ENCODE assay signal across 21 cellular contexts in the genomic region with DNA sequence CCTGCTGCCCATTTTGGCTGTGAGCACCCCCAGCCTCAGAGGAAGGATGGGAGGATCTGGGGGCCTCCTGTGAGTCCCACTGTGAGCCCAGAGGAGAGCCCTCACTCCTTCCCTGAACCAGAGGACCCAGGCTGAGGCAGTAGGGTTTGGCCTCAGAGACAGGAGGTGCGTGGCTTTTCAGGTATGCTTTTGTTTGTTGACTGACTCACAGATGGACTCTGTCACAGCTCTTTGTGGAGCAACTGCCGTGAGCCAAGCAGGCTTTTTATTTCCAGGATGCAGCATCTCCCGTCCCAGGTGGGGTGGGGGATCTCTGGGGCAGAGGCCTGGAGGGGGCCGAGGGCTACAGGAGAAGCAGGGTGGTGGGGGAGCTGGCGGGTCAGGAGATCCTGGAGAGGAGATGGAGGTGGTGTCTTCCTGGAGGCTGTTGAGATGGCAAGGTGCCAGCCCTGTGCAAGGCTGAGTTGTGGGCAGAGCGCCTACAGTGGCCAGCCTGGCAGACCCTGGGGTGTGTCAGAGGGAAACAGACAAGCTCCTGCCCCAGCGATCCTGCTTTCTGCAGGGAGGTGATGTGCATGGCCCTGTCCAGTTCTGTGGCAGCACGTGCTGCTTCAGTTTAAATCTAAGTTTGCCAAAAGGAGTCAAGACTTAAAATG. TPM values are rescaled to one million over a fixed set of nuclear protein-coding genes. Genes with fewer than 3 reads are reported as not detected.
DNase-seq lines count a peak whose midpoint lies in the region; ATAC-seq, FAIRE-seq and TF ChIP-seq lines count a peak whose summit lies in the region.
"Had no signal": no experiment of that assay in that cellular context is flagged by ENCODE, and none has a peak within 500 bp of the region (broad histone marks: within the 10 kb centered on the region; RNA-seq: fewer than 3 reads in every experiment).

No MANE protein-coding gene starts in this region.

- no peak overlapping the region for H3K4me2 ChIP-seq in K562 (ENCODE audit: insufficient read depth, low read length)
- H3K4me2 ChIP-seq: hepatocyte had no signal

- no peaks in the 10 kb centered on the region for H3K9me1 ChIP-seq in K562 (ENCODE audit: control insufficient read depth, insufficient read depth, low read length)

- TF ChIP-seq POLR2A in K562 (conservative IDR thresholded peaks at IDR 0.05), result no peak

- peaks cover 8% of the 10 kb centered on the region for H3K4me1 Mint-ChIP-seq in Calu3 (ENCODE audit: low read depth, unreplicated experiment)
- H3K4me1 Mint-ChIP-seq in HFFc6 (ENCODE audit: low read depth), result peaks cover 28% of the 10 kb centered on the region
- H3K4me1 Mint-ChIP-seq in activated naive CD4-positive, alpha-beta T cell treated with anti-CD3 and anti-CD28 coated beads, Interleukin-2, amount 10 ng/mL, durations not matched to agents 7 days and 5 days, result no peaks in the 10 kb centered on the region

- peak; percentile 56 for DNase-seq in Calu3
- no peak for DNase-seq in HFFc6
- no peak for DNase-seq in K562 (ENCODE audit: extremely low read depth in 1 of 4, low spot score in 3 of 4)
- peak; percentile 25 for DNase-seq in fibroblast of the aortic adventitia (ENCODE audit: low read depth)
- DNase-seq in activated naive CD4-positive, alpha-beta T cell treated with anti-CD3 and anti-CD28 coated beads, Interleukin-2, amount 10 ng/mL, durations not matched to agents 7 days and 5 days, result no peak
- DNase-seq in upper lobe of right lung, result no peak
- DNase-seq: activated CD4-positive, alpha-beta T cell treated with anti-CD3 and anti-CD28 coated beads, Interleukin-2, amount 50 U/mL, for 1 hour; activated CD8-positive, alpha-beta memory T cell treated with anti-CD3 and anti-CD28 coated beads, Interleukin-2, amount 50 U/mL, for 4 hours; activated effector memory CD4-positive, alpha-beta T cell treated with anti-CD3 and anti-CD28 coated beads, Interleukin-2, amount 50 U/mL, for 16 hours; CD4-positive, alpha-beta T cell; dermis blood vessel endothelial cell; Kasumi-1; left ventricle myocardium inferior; NCI-H1092; nephron progenitor cell had no signal

- no peak overlapping the region for H2AFZ ChIP-seq in K562 (ENCODE audit: low read depth, low read length)
- H2AFZ ChIP-seq: hepatocyte had no signal

- POLR2A ChIA-PET in K562 (lab: Yijun Ruan, JAX), result interaction anchor here (1.0 kb wide), 1 partner anchor 20 kb away, joined by 3 read pairs; no protein-coding TSS in a partner anchor

- H3K4me3 ChIP-seq in K562 (no peak overlapping the region), fibroblast of the aortic adventitia (ENCODE audit: low read depth, low read length) (no peak overlapping the region), upper lobe of right lung (no peak overlapping the region)
- H3K4me3 ChIP-seq: cardiac muscle cell, hepatocyte, left ventricle myocardium inferior had no signal

- CTCF ChIA-PET in Calu3 (lab: Charles Lee) (interaction anchor here (0.6 kb wide), 1 partner anchor 107 kb away, joined by 5 read pairs; no protein-coding TSS in a partner anchor), K562 (lab: Yijun Ruan, JAX; ENCODE audit: low intra/inter-chr PET ratio) (no interaction called here)
- CTCF ChIA-PET in activated naive CD4-positive, alpha-beta T cell treated with anti-CD3 and anti-CD28 coated beads, Interleukin-2, amount 10 ng/mL, durations not matched to agents 7 days and 5 days (lab: Charles Lee), result no interaction called here

- H3K36me3 ChIP-seq in K562 (ENCODE audit: control insufficient read depth, insufficient read depth, low read length) (peaks cover 45% of the 10 kb centered on the region; the same call in 2 of the 3 replicates), upper lobe of right lung (no peaks in the 10 kb centered on the region)

- H3K79me2 ChIP-seq in K562 (ENCODE audit: control insufficient read depth, insufficient read depth, low read length), result no peaks in the 10 kb centered on the region

- H3K27me3 ChIP-seq in K562 (ENCODE audit: control insufficient read depth in 2 of 2, insufficient read depth in 2 of 2, low read length in 2 of 2) (no peaks in the 10 kb centered on the region), upper lobe of right lung (no peaks in the 10 kb centered on the region)
- H3K27me3 ChIP-seq: cardiac muscle cell, hepatocyte had no signal

- H3K27ac ChIP-seq in K562 (ENCODE audit: extremely low read depth, low read depth, low read length), result no peak overlapping the region
- no peak overlapping the region for H3K27ac ChIP-seq in upper lobe of right lung
- H3K27ac ChIP-seq: cardiac muscle cell, hepatocyte, left ventricle myocardium inferior, VCaP had no signal

- H3K9me3 Mint-ChIP-seq in Calu3 (ENCODE audit: low read depth, unreplicated experiment) (no peaks in the 10 kb centered on the region), HFFc6 (no peaks in the 10 kb centered on the region)
- no peaks in the 10 kb centered on the region for H3K9me3 Mint-ChIP-seq in activated naive CD4-positive, alpha-beta T cell treated with anti-CD3 and anti-CD28 coated beads, Interleukin-2, amount 10 ng/mL, durations not matched to agents 7 days and 5 days
- H3K9me3 Mint-ChIP-seq: CD4-positive, alpha-beta T cell; nephron progenitor cell had no signal

- no peak overlapping the region for H3K27ac Mint-ChIP-seq in Calu3 (ENCODE audit: unreplicated experiment)
- H3K27ac Mint-ChIP-seq in HFFc6, result peak overlapping the region; percentile 49; the same call in 1 of the 2 replicates
- H3K27ac Mint-ChIP-seq in activated naive CD4-positive, alpha-beta T cell treated with anti-CD3 and anti-CD28 coated beads, Interleukin-2, amount 10 ng/mL, durations not matched to agents 7 days and 5 days, result no peak overlapping the region
- H3K27ac Mint-ChIP-seq: CD4-positive, alpha-beta T cell had no signal

- TF ChIP-seq CTCF in Calu3 (IDR thresholded peaks at IDR 0.05; ENCODE audit: unreplicated experiment), result no peak
- TF ChIP-seq CTCF in HFFc6 (IDR thresholded peaks at IDR 0.05), result no peak
- no peak for TF ChIP-seq CTCF in K562 (IDR thresholded peaks at IDR 0.05 in 2 of 3, conservative IDR thresholded peaks at IDR 0.05 in 1 of 3; ENCODE audit: insufficient read depth in 2 of 3, low read depth in 1 of 3, low read length in 3 of 3)
- TF ChIP-seq CTCF in fibroblast of the aortic adventitia (IDR thresholded peaks at IDR 0.05; ENCODE audit: insufficient read depth, low read length), result no peak
- no peak for TF ChIP-seq CTCF in upper lobe of right lung (IDR thresholded peaks at IDR 0.05)

- no peaks in the 10 kb centered on the region for H3K9me3 ChIP-seq in K562 (replicated peaks; ENCODE audit: control insufficient read depth, insufficient read depth, low read depth, low read length)
- no peaks in the 10 kb centered on the region for H3K9me3 ChIP-seq in upper lobe of right lung
- H3K9me3 ChIP-seq: left ventricle myocardium inferior had no signal

- no peaks in the 10 kb centered on the region for H4K20me1 ChIP-seq in K562 (replicated peaks; ENCODE audit: control insufficient read depth, insufficient read depth, low read length)

- in situ Hi-C loops in K562 (cut with MboI), result no loop called here

- intact Hi-C loops in Calu3 (cut with micrococcal nuclease; ENCODE audit: unreplicated experiment) (loop anchor here (1.0 kb wide), 1 partner anchor 255 kb away; no protein-coding TSS in a partner anchor), K562 (cut with micrococcal nuclease) (no loop called here), upper lobe of right lung (cut with DNase I) (no loop called here)

- H3K9ac ChIP-seq in K562 (ENCODE audit: insufficient read depth in 1 of 2, low read depth in 2 of 2, low read length in 2 of 2), result no peak overlapping the region

- ATAC-seq in K562 (no peak), upper lobe of right lung (no peak), HG03175 (IDR thresholded peaks at IDR 0.05; ENCODE audit: unreplicated experiment) (no peak)

- FAIRE-seq in K562 (lab: Jason Lieb, UNC), result no peak
- FAIRE-seq: frontal cortex, RCC 7860 had no signal

- peaks cover 39% of the 10 kb centered on the region for H3K36me3 Mint-ChIP-seq in Calu3 (ENCODE audit: insufficient read depth, unreplicated experiment)
- H3K36me3 Mint-ChIP-seq in HFFc6 (ENCODE audit: low read depth), result peaks cover 7% of the 10 kb centered on the region
- H3K36me3 Mint-ChIP-seq in activated naive CD4-positive, alpha-beta T cell treated with anti-CD3 and anti-CD28 coated beads, Interleukin-2, amount 10 ng/mL, durations not matched to agents 7 days and 5 days, result no peaks in the 10 kb centered on the region

- TF ChIP-seq RAD21 in K562 (CRISPR knock-in tag; conservative IDR thresholded peaks at IDR 0.05 in 1 of 2, IDR thresholded peaks at IDR 0.05 in 1 of 2), result no peak

- no peak for TF ChIP-seq EP300 in K562 (IDR thresholded peaks at IDR 0.05; ENCODE audit: low read length)

- peak overlapping the region; percentile 3 for H3K4me3 Mint-ChIP-seq in Calu3 (ENCODE audit: low read depth, unreplicated experiment)
- H3K4me3 Mint-ChIP-seq in HFFc6, result no peak overlapping the region
- no peak overlapping the region for H3K4me3 Mint-ChIP-seq in activated naive CD4-positive, alpha-beta T cell treated with anti-CD3 and anti-CD28 coated beads, Interleukin-2, amount 10 ng/mL, durations not matched to agents 7 days and 5 days
- H3K4me3 Mint-ChIP-seq: CD4-positive, alpha-beta T cell; nephron progenitor cell had no signal

- 94% methylated on average over 5 of the region's 8 CpGs for WGBS in K562 (ENCODE audit: insufficient coverage, low coverage, missing lambda C conversion rate)

- no peaks in the 10 kb centered on the region for H3K27me3 Mint-ChIP-seq in Calu3 (ENCODE audit: unreplicated experiment)
- H3K27me3 Mint-ChIP-seq in HFFc6 (ENCODE audit: insufficient read depth), result peaks cover 2% of the 10 kb centered on the region; the same call in 1 of the 2 replicates
- no peaks in the 10 kb centered on the region for H3K27me3 Mint-ChIP-seq in activated naive CD4-positive, alpha-beta T cell treated with anti-CD3 and anti-CD28 coated beads, Interleukin-2, amount 10 ng/mL, durations not matched to agents 7 days and 5 days
- H3K27me3 Mint-ChIP-seq: CD4-positive, alpha-beta T cell had no signal

- BruUV-seq in Calu3 (replicated peaks; lab: Mats Ljungman, UMichigan) (no TSS peak), K562 (replicated peaks; lab: Mats Ljungman, UMichigan) (no TSS peak)

- H3K4me1 ChIP-seq in K562 (replicated peaks in 1 of 2; ENCODE audit: control insufficient read depth in 2 of 2, insufficient read depth in 2 of 2, low read length in 2 of 2) (peaks cover 0 to 11% of the 10 kb centered on the region in 2 experiments; a peak in 2 of 5 replicates), upper lobe of right lung (peaks cover 10% of the 10 kb centered on the region)

RNA-seq across cellular contexts. Expression of a gene that starts 24.0 kb away (rescaled TPM):
- total RNA-seq in Calu3 (2022), result 81.1 and 84.3 TPM in 2 replicates
- total RNA-seq in HFFc6 (2021; fragmentation: NEBNext Ultra II Directional; extraction: Animal tissue kit (Norgen Biotek cat#: 25700)), result 10 to 100 TPM; 40.8 to 56.1 (median 45.4) TPM
- total RNA-seq in K562 (2011; cell fraction: chromatin; rRNA removed; ENCODE audit: low replicate concordance), result 126 and 340 TPM in 2 replicates
- 201 and 257 TPM in 2 replicates for total RNA-seq in K562 (2011; cell fraction: nucleolus; rRNA removed)
- total RNA-seq in K562 (2011; cell fraction: nucleoplasm; rRNA removed), result 135 and 137 TPM in 2 replicates
- total RNA-seq in K562 (2014; rRNA removed), result 25.7 and 29.7 TPM in 2 replicates
- 11.4 and 14.0 TPM in 2 replicates for total RNA-seq in K562 (2014; rRNA removed; fragmentation: Illumina TruSeq; extraction: Trizol)
- 14.4 and 15.6 TPM in 2 replicates for total RNA-seq in K562 (2015; rRNA removed; fragmentation: Illumina TruSeq; extraction: Trizol)
- total RNA-seq in K562 (2021), result 49.3 and 59.9 TPM in 2 replicates
- 39.2 and 54.7 TPM in 2 replicates for polyA plus RNA-seq in K562 (2011; rRNA removed)
- 30.3 and 79.8 TPM in 2 replicates for polyA plus RNA-seq in K562 (2011; cell fraction: cytosol; rRNA removed)
- 230 and 364 TPM in 2 replicates for polyA plus RNA-seq in K562 (2011; cell fraction: nucleus; rRNA removed)
- 30.0 and 54.1 TPM in 2 replicates for polyA plus RNA-seq in K562 (2012)
- 16.8 and 30.4 TPM in 2 replicates for polyA plus RNA-seq in K562 (2014; fragmentation: Illumina TruSeq; extraction: Trizol)
- under 1 TPM; 0.23 to 0.35 TPM for polyA plus RNA-seq in K562 (2014; fragmentation: Nextera tagmentation; extraction: Ambion mirVana)
- 32.3 and 37.7 TPM in 2 replicates for polyA plus RNA-seq in K562 (2014; rRNA removed)
- polyA minus RNA-seq in K562 (2011; rRNA and poly(A)+ RNA removed), result 37.0 and 87.9 TPM in 2 replicates
- polyA minus RNA-seq in K562 (2011; cell fraction: cytosol; rRNA and poly(A)+ RNA removed), result 46.9 and 52.1 TPM in 2 replicates
- 79.0 and 94.2 TPM in 2 replicates for polyA minus RNA-seq in K562 (2011; cell fraction: nucleus; rRNA and poly(A)+ RNA removed)
- 38.4 and 62.4 TPM in 2 replicates for total RNA-seq in fibroblast of the aortic adventitia (ENCODE audit: low replicate concordance)
- total RNA-seq in upper lobe of right lung, result 53.5 TPM

Comparison
In these comparisons a context has a peak if more than half of its experiments do, and no peak if none do; other contexts are left out.
1. DNase-seq: peak in Calu3 (single experiment) and fibroblast of the aortic adventitia (single experiment); none in HFFc6 (single experiment), K562 (0 of 4), activated naive CD4-positive, alpha-beta T cell treated with anti-CD3 and anti-CD28 coated beads, Interleukin-2, amount 10 ng/mL, durations not matched to agents 7 days and 5 days (single experiment) and upper lobe of right lung (single experiment).